24 cellular contexts compared by ENCODE assay signal in genomic region chr11:127609025-127609788, GRCh38.
"Had no signal": no experiment of that assay in that cellular context is flagged by ENCODE, and none has a peak within 500 bp of the region (broad histone marks: within the 10 kb centered on the region; RNA-seq: fewer than 3 reads in every experiment).

No MANE protein-coding gene starts in this region.

- H3K27me3 Mint-ChIP-seq: stimulated activated memory B cell treated with anti-CD40 and anti-IgM and Interleukin-4, amounts not matched to agents 10 μg/mL and 1 μg/mL and 100 μg/mL, for 72 hours had no signal

- H3K36me3 Mint-ChIP-seq: activated naive CD4-positive, alpha-beta T cell treated with anti-CD3 and anti-CD28 coated beads, Interleukin-2, amount 50 U/mL, for 72 hours; naive thymus-derived CD8-positive, alpha-beta T cell; stimulated activated memory B cell treated with anti-CD40 and anti-IgM and Interleukin-4, amounts not matched to agents 10 μg/mL and 1 μg/mL and 100 μg/mL, for 72 hours; T-cell had no signal

- H3K9me3 ChIP-seq: gastroesophageal sphincter, stomach, suprapubic skin, tibial nerve had no signal

- H3K27me3 ChIP-seq: stomach, suprapubic skin, tibial nerve had no signal

- H3K27ac ChIP-seq: gastroesophageal sphincter, stomach, suprapubic skin, tibial nerve, VCaP had no signal

- H3K4me1 ChIP-seq: gastroesophageal sphincter, stomach, suprapubic skin, tibial nerve had no signal

- ATAC-seq: activated CD8-positive, alpha-beta T cell treated with anti-CD3 and anti-CD28 coated beads, Interleukin-2, amount 10 ng/mL, durations not matched to agents 7 days and 5 days; activated naive CD4-positive, alpha-beta T cell treated with anti-CD3 and anti-CD28 coated beads, Interleukin-2, amount 50 U/mL, for 72 hours; activated T-helper 17 cell treated with anti-CD3 and anti-CD28 coated beads, Interleukin-2, amount 50 U/mL, for 72 hours; gastroesophageal sphincter; naive thymus-derived CD8-positive, alpha-beta T cell; sciatic nerve; stimulated activated memory B cell treated with anti-CD40 and anti-IgM and Interleukin-4, amounts not matched to agents 10 μg/mL and 1 μg/mL and 100 μg/mL, for 72 hours; T-cell had no signal

- H3K9me3 Mint-ChIP-seq: activated T-helper 17 cell treated with anti-CD3 and anti-CD28 coated beads, Interleukin-2, amount 50 U/mL, for 72 hours; T-helper 2 cell treated with Interferon-gamma antibody and Interleukin-4, amounts not matched to agents 5 μg/mL and 100 μg/mL, for 36 hours had no signal

- H3K27ac Mint-ChIP-seq: activated CD8-positive, alpha-beta T cell treated with anti-CD3 and anti-CD28 coated beads, Interleukin-2, amount 10 ng/mL, durations not matched to agents 7 days and 5 days; activated naive CD4-positive, alpha-beta T cell treated with anti-CD3 and anti-CD28 coated beads, Interleukin-2, amount 50 U/mL, for 72 hours; activated T-helper 17 cell treated with anti-CD3 and anti-CD28 coated beads, Interleukin-2, amount 50 U/mL, for 72 hours; naive thymus-derived CD8-positive, alpha-beta T cell; stimulated activated memory B cell treated with anti-CD40 and anti-IgM and Interleukin-4, amounts not matched to agents 10 μg/mL and 1 μg/mL and 100 μg/mL, for 72 hours; T-cell; T-helper 2 cell treated with Interferon-gamma antibody and Interleukin-4, amounts not matched to agents 5 μg/mL and 100 μg/mL, for 36 hours had no signal

- H3K36me3 ChIP-seq: gastroesophageal sphincter, stomach, suprapubic skin, tibial nerve had no signal

- H3K4me3 Mint-ChIP-seq: activated CD8-positive, alpha-beta T cell treated with anti-CD3 and anti-CD28 coated beads, Interleukin-2, amount 10 ng/mL, durations not matched to agents 7 days and 5 days; activated T-helper 17 cell treated with anti-CD3 and anti-CD28 coated beads, Interleukin-2, amount 50 U/mL, for 72 hours; naive thymus-derived CD8-positive, alpha-beta T cell; stimulated activated memory B cell treated with anti-CD40 and anti-IgM and Interleukin-4, amounts not matched to agents 10 μg/mL and 1 μg/mL and 100 μg/mL, for 72 hours; T-cell; T-helper 2 cell treated with Interferon-gamma antibody and Interleukin-4, amounts not matched to agents 5 μg/mL and 100 μg/mL, for 36 hours had no signal

- H3K4me3 ChIP-seq: gastroesophageal sphincter, lung, stomach, suprapubic skin, tibial nerve had no signal

- H3K4me1 Mint-ChIP-seq: activated T-helper 17 cell treated with anti-CD3 and anti-CD28 coated beads, Interleukin-2, amount 50 U/mL, for 72 hours; naive thymus-derived CD8-positive, alpha-beta T cell; stimulated activated memory B cell treated with anti-CD40 and anti-IgM and Interleukin-4, amounts not matched to agents 10 μg/mL and 1 μg/mL and 100 μg/mL, for 72 hours; T-cell had no signal

- DNase-seq: activated CD4-positive, alpha-beta T cell treated with anti-CD3 and anti-CD28 coated beads for 1 hour; activated CD4-positive, alpha-beta T cell treated with anti-CD3 and anti-CD28 coated beads, Interleukin-2, amount 50 U/mL, for 1 hour; activated CD8-positive, alpha-beta T cell treated with anti-CD3 and anti-CD28 coated beads, Interleukin-2, amount 10 ng/mL, durations not matched to agents 7 days and 5 days; activated T-cell treated with anti-CD3 and anti-CD28 coated beads, Interleukin-2, amount 50 U/mL, for 1 hour; central memory CD4-positive, alpha-beta T cell; dermis blood vessel endothelial cell; effector memory CD4-positive, alpha-beta T cell; head of caudate nucleus; kidney; naive thymus-derived CD8-positive, alpha-beta T cell; small intestine; stimulated activated CD4-positive, alpha-beta T cell treated with anti-CD3 and anti-CD28 coated beads, Interleukin-15, amount 100 ng/mL, for 24 hours; stomach; T-cell had no signal
